In genomic region chr7:157481389-157481788, GRCh38 we compare ENCODE assay signal across 16 cellular contexts.
A peak's percentile ranks its signal among the peaks of the same experiment; 100 is the strongest.
DNase-seq lines count a peak whose midpoint lies in the region; TF ChIP-seq lines count a peak whose summit lies in the region.
"Had no signal": no experiment of that assay in that cellular context is flagged by ENCODE, and none has a peak within 500 bp of the region (broad histone marks: within the 10 kb centered on the region; RNA-seq: fewer than 3 reads in every experiment).

No MANE protein-coding gene starts in this region.

- no peaks in the 10 kb centered on the region for H3K79me1 ChIP-seq in trophoblast cell (ENCODE audit: low read length)

- peaks cover under 1% of the 10 kb centered on the region for H3K27me3 Mint-ChIP-seq in endodermal cell (ENCODE audit: insufficient read depth)
- H3K27me3 Mint-ChIP-seq in nephron progenitor cell (ENCODE audit: low read depth, poor library complexity) = peaks cover 19% of the 10 kb centered on the region

- H2BK5ac ChIP-seq in trophoblast cell (ENCODE audit: low read depth, low read length, poor library complexity) = no peak overlapping the region

- CTCF ChIA-PET in HEK293T (lab: Yijun Ruan, JAX) = no interaction called here

- no peak overlapping the region for H3K9ac ChIP-seq in endodermal cell (ENCODE audit: extremely low read depth, low read length, poor library complexity, severe bottlenecking)
- no peak overlapping the region for H3K9ac ChIP-seq in trophoblast cell (ENCODE audit: low read length)
- H3K9ac ChIP-seq: BLaER1 treated with 17β-estradiol and CSF1 and Interleukin-3, amounts not matched to agents 10 nM and 100 nM; GM23248 had no signal

- H3K9me3 ChIP-seq in endodermal cell (ENCODE audit: control insufficient read depth, low read length) (peaks cover 39% of the 10 kb centered on the region), trophoblast cell (ENCODE audit: insufficient read depth, low read depth, low read length) (peaks cover 19% of the 10 kb centered on the region)
- H3K9me3 ChIP-seq: BLaER1 treated with 17β-estradiol and CSF1 and Interleukin-3, amounts not matched to agents 10 nM and 100 nM had no signal

- no peak overlapping the region for H3K18ac ChIP-seq in trophoblast cell (ENCODE audit: low read length)

- TF ChIP-seq CTCF in endodermal cell (conservative IDR thresholded peaks at IDR 0.05) (no peak), nephron progenitor cell (IDR thresholded peaks at IDR 0.05) (no peak)

- H2BK120ac ChIP-seq in trophoblast cell (ENCODE audit: insufficient read depth, low read length, poor library complexity) = no peak overlapping the region

- no peak overlapping the region for H3K4ac ChIP-seq in trophoblast cell (ENCODE audit: low read depth, low read length)

- no peaks in the 10 kb centered on the region for H3K9me3 Mint-ChIP-seq in endodermal cell
- no peaks in the 10 kb centered on the region for H3K9me3 Mint-ChIP-seq in nephron progenitor cell
- H3K9me3 Mint-ChIP-seq: CD4-positive, CD25-positive, alpha-beta regulatory T cell; HFFc6 had no signal

- H3K27me3 ChIP-seq in endodermal cell (ENCODE audit: control insufficient read depth, insufficient read depth, low read length, poor library complexity, severe bottlenecking) (no peaks in the 10 kb centered on the region), trophoblast cell (ENCODE audit: insufficient read depth, low read length) (no peaks in the 10 kb centered on the region)

- H3K4me3 Mint-ChIP-seq in endodermal cell (no peak overlapping the region), nephron progenitor cell (no peak overlapping the region)
- H3K4me3 Mint-ChIP-seq: CD4-positive, CD25-positive, alpha-beta regulatory T cell; HFFc6 had no signal

- H3K79me2 ChIP-seq in trophoblast cell (ENCODE audit: control insufficient read depth, insufficient read depth, low read length, poor library complexity) = no peaks in the 10 kb centered on the region

- H3K4me1 Mint-ChIP-seq in endodermal cell = no peaks in the 10 kb centered on the region
- H3K4me1 Mint-ChIP-seq in nephron progenitor cell = peaks cover 1% of the 10 kb centered on the region

- H2AFZ ChIP-seq in trophoblast cell (ENCODE audit: insufficient read depth, low read length, poor library complexity) = no peak overlapping the region
- H2AFZ ChIP-seq: GM23248 had no signal

- POLR2A ChIA-PET in HEK293T (lab: Yijun Ruan, JAX) = no interaction called here

- H3K27ac ChIP-seq in endodermal cell (ENCODE audit: low read depth, low read length) (no peak overlapping the region), trophoblast cell (ENCODE audit: low read depth, low read length) (no peak overlapping the region)
- H3K27ac ChIP-seq: BLaER1 treated with 17β-estradiol and CSF1 and Interleukin-3, amounts not matched to agents 10 nM and 100 nM; GM23248 had no signal

- H4K8ac ChIP-seq in trophoblast cell (ENCODE audit: low read depth, low read length) = no peak overlapping the region

- H3K4me2 ChIP-seq in trophoblast cell (ENCODE audit: low read length) = no peak overlapping the region
- H3K4me2 ChIP-seq: BLaER1 treated with 17β-estradiol and CSF1 and Interleukin-3, amounts not matched to agents 10 nM and 100 nM had no signal

- H2BK12ac ChIP-seq in trophoblast cell (ENCODE audit: low read length) = no peak overlapping the region

- no peak overlapping the region for H3K27ac Mint-ChIP-seq in endodermal cell
- no peak overlapping the region for H3K27ac Mint-ChIP-seq in nephron progenitor cell
- H3K27ac Mint-ChIP-seq: CD4-positive, CD25-positive, alpha-beta regulatory T cell; HFFc6 had no signal

- no peak overlapping the region for H2AK5ac ChIP-seq in trophoblast cell (ENCODE audit: low read length)

- H4K91ac ChIP-seq in trophoblast cell (ENCODE audit: low read depth, low read length) = no peak overlapping the region

- H3K4me3 ChIP-seq in endodermal cell (ENCODE audit: low read length) (peak overlapping the region; percentile 61), trophoblast cell (ENCODE audit: low read depth, low read length) (peak overlapping the region; percentile 67)
- H3K4me3 ChIP-seq: BLaER1 treated with 17β-estradiol and CSF1 and Interleukin-3, amounts not matched to agents 10 nM and 100 nM; GM23248 had no signal

- peak; percentile 6 for DNase-seq in activated CD8-positive, alpha-beta memory T cell treated with anti-CD3 and anti-CD28 coated beads, Interleukin-2, amount 50 U/mL, for 48 hours
- no peak for DNase-seq in activated CD8-positive, alpha-beta memory T cell treated with anti-CD3 and anti-CD28 coated beads, Interleukin-2, amount 50 U/mL, for 4 hours
- DNase-seq in HEK293T (ENCODE audit: extremely low spot score) = no peak
- peak; percentile 22 for DNase-seq in endodermal cell
- DNase-seq in trophoblast cell = no peak
- DNase-seq in nephron progenitor cell = no peak
- no peak for DNase-seq in NCI-H748 (lab: John Stamatoyannopoulos, UW; ENCODE audit: unreplicated experiment)
- no peak for DNase-seq in NCI-H446 treated with DMSO at 0.1 percent for 48 hours (lab: John Stamatoyannopoulos, UW)
- DNase-seq: 8988T; CD4-positive, CD25-positive, alpha-beta regulatory T cell; DMS53; GF-D8; GM23248; H7; HFFc6 had no signal

- H4K12ac ChIP-seq in trophoblast cell (ENCODE audit: low read depth, low read length) = no peak overlapping the region

- peak overlapping the region; percentile 44 for H3K23ac ChIP-seq in trophoblast cell (ENCODE audit: low read length)

- WGBS in endodermal cell (ENCODE audit: insufficient coverage in 1 of 2, insufficient read length in 1 of 2), 2 experiments = 89 to 100% methylated on average over 1 to 6 of the region's 6 CpGs
- WGBS in trophoblast cell (ENCODE audit: extremely low coverage, insufficient coverage, insufficient read length) = 95% methylated on average over 3 of the region's 6 CpGs

- H3K36me3 ChIP-seq in endodermal cell (ENCODE audit: control insufficient read depth, insufficient read depth, low read length) = no peaks in the 10 kb centered on the region
- no peaks in the 10 kb centered on the region for H3K36me3 ChIP-seq in trophoblast cell (ENCODE audit: control insufficient read depth in 1 of 2, insufficient read depth in 2 of 2, low read length in 2 of 2)
- H3K36me3 ChIP-seq: BLaER1 treated with 17β-estradiol and CSF1 and Interleukin-3, amounts not matched to agents 10 nM and 100 nM had no signal

- no peaks in the 10 kb centered on the region for H3K4me1 ChIP-seq in endodermal cell (ENCODE audit: control insufficient read depth, insufficient read depth, low read length)
- no peaks in the 10 kb centered on the region for H3K4me1 ChIP-seq in trophoblast cell (ENCODE audit: control insufficient read depth in 1 of 2, insufficient read depth in 2 of 2, low read length in 2 of 2)

- H3K36me3 Mint-ChIP-seq in endodermal cell (ENCODE audit: low read depth) (no peaks in the 10 kb centered on the region), nephron progenitor cell (ENCODE audit: low read depth) (no peaks in the 10 kb centered on the region)
- H3K36me3 Mint-ChIP-seq: CD4-positive, CD25-positive, alpha-beta regulatory T cell had no signal

- no peak overlapping the region for H3K14ac ChIP-seq in trophoblast cell (ENCODE audit: low read length)

TF ChIP-seq in HEK293T, 16 proteins besides CTCF, POLR2A, EP300 and RAD21:
- TF ChIP-seq SP1 (IDR thresholded peaks at IDR 0.05) = no peak
- no peak for TF ChIP-seq FOXK2 (IDR thresholded peaks at IDR 0.05)
- TF ChIP-seq FOXA1 (IDR thresholded peaks at IDR 0.05) = no peak
- TF ChIP-seq CTBP1 (IDR thresholded peaks at IDR 0.05; ENCODE audit: borderline replicate concordance) = no peak
- TF ChIP-seq TARDBP (IDR thresholded peaks at IDR 0.05) = peak; percentile 34; the same call in 1 of the 2 replicates
- TF ChIP-seq ARNT (IDR thresholded peaks at IDR 0.05) = no peak

Comparison
In these comparisons a context has a peak if more than half of its experiments do, and no peak if none do; other contexts are left out.
1. DNase-seq: peak in activated CD8-positive, alpha-beta memory T cell treated with anti-CD3 and anti-CD28 coated beads, Interleukin-2, amount 50 U/mL, for 48 hours (single experiment) and endodermal cell (single experiment); none in activated CD8-positive, alpha-beta memory T cell treated with anti-CD3 and anti-CD28 coated beads, Interleukin-2, amount 50 U/mL, for 4 hours (single experiment), HEK293T (single experiment), trophoblast cell (0 of 2), nephron progenitor cell (single experiment), NCI-H748 (single experiment) and NCI-H446 treated with DMSO at 0.1 percent for 48 hours (single experiment).